ENCODE assay signal across 8 cellular contexts in the genomic region with DNA sequence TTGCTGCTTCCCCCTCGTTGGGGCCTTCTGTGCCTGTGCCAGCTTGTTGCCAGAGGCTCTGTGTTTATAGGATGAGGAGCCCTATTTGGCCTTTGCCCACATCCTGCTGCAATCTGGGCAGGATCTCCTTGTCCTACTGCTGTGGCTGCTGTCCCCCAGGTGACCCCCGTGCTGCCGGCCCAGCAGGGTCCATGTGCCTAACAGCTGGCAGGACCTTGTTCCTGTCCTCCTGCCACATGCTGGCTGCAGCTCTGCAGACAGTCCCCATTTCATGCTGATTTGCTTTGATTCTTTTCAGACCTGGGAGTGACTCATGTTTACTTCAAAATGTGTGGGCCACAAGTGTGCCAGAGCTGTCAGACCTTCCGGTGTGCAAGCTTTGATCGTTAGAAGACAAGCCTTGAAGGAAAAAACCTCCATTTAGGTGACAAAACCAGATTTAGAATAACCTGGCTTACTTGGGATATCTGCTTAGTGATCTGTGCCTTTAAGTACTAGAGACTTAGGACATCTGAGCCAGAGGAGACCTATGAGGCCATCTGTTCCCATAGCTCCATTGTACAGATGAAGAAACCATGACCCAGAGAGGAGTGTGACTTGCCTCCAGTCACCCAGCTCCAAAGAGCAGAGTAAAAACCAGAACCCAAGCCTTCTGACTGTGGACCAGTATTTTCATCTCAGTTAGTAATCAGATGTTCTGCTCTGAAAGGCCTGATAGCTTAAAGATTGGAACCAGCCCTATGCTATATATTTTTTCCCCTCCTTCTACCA. TPM values are rescaled to one million over a fixed set of nuclear protein-coding genes. Genes with fewer than 3 reads are reported as not detected.
DNase-seq lines count a peak whose midpoint lies in the region; ATAC-seq, FAIRE-seq and TF ChIP-seq lines count a peak whose summit lies in the region.

No MANE protein-coding gene starts in this region.

- CTCF ChIA-PET in GM12878 (lab: Yijun Ruan, JAX) (interaction anchor here (0.6 to 1.3 kb wide), 4 partner anchors 12 to 44 kb away, joined by 3 to 4 read pairs (median 3); no protein-coding TSS in a partner anchor), HepG2 (lab: Yijun Ruan, JAX; ENCODE audit: low intra/inter-chr PET ratio, low total read pairs) (no interaction called here)

- FAIRE-seq in GM12878 (lab: Jason Lieb, UNC) (no peak), HepG2 (lab: Jason Lieb, UNC) (no peak)

- H3K27me3 ChIP-seq in GM12878 (replicated peaks in 1 of 2; ENCODE audit: control insufficient read depth in 2 of 2, insufficient read depth in 2 of 2, low read length in 1 of 2), result no peaks in the 10 kb centered on the region; a peak in 1 of 4 replicates
- H3K27me3 ChIP-seq in HepG2 (ENCODE audit: control insufficient read depth in 1 of 2, insufficient read depth in 2 of 2, low read length in 2 of 2), result peaks cover 0 to 10% of the 10 kb centered on the region in 2 experiments; a peak in 2 of 5 replicates
- no peaks in the 10 kb centered on the region for H3K27me3 ChIP-seq in uterus

- no peak overlapping the region for H3K4me2 ChIP-seq in GM12878 (ENCODE audit: control insufficient read depth, insufficient read depth)
- no peak overlapping the region for H3K4me2 ChIP-seq in HepG2 (ENCODE audit: low read depth, low read length)

- TF ChIP-seq CTCF in GM12878 (IDR thresholded peaks at IDR 0.05 in 2 of 3, conservative IDR thresholded peaks at IDR 0.05 in 1 of 3; ENCODE audit: control insufficient read depth in 2 of 3, extremely low read depth in 1 of 3, insufficient read depth in 1 of 3, low read depth in 3 of 3, low read length in 3 of 3) (no peak), HepG2 (CRISPR knock-in tag; IDR thresholded peaks at IDR 0.05) (no peak), uterus (IDR thresholded peaks at IDR 0.05) (no peak)

- 25% methylated on average over 5 of the region's 5 CpGs for WGBS in GM12878 (ENCODE audit: insufficient coverage, insufficient replicate concordance, low lambda C conversion rate, missing lambda C conversion rate)
- 0% methylated on average over 4 of the region's 5 CpGs for WGBS in HepG2 (ENCODE audit: low lambda C conversion rate)

- in situ Hi-C loops in GM12878 (cut with MboI), result no loop called here
- in situ Hi-C loops in HepG2 (cut with HindIII; ENCODE audit: extremely low pct_ligation_motif_present, low pct_unique_long_range_greater_than_20kb), result no loop called here

- no peak overlapping the region for H3K27ac ChIP-seq in GM12878 (ENCODE audit: control insufficient read depth, insufficient read depth)
- H3K27ac ChIP-seq in HepG2 (ENCODE audit: extremely low read length, insufficient read depth, low read length), result no peak overlapping the region
- H3K27ac ChIP-seq in uterus, result peak overlapping the region; percentile 46 to 53

- no peak for TF ChIP-seq EP300 in GM12878 (IDR thresholded peaks at IDR 0.05; ENCODE audit: borderline replicate concordance in 1 of 2, control insufficient read depth in 1 of 2, low read depth in 2 of 2, low read length in 2 of 2)
- TF ChIP-seq EP300 in HepG2 (IDR thresholded peaks at IDR 0.05; ENCODE audit: low read depth in 2 of 2, low read length in 2 of 2), result no peak
- no peak for TF ChIP-seq EP300 in HepG2 (CRISPR knock-in tag; IDR thresholded peaks at IDR 0.05; ENCODE audit: borderline replicate concordance)

- H3K4me1 ChIP-seq in GM12878 (ENCODE audit: control insufficient read depth, insufficient read depth, low read length), result no peaks in the 10 kb centered on the region
- H3K4me1 ChIP-seq in HepG2 (ENCODE audit: insufficient read depth, low read length), result no peaks in the 10 kb centered on the region
- H3K4me1 ChIP-seq in uterus, result no peaks in the 10 kb centered on the region

- H4K20me1 ChIP-seq in GM12878 (ENCODE audit: control insufficient read depth, insufficient read depth), result no peaks in the 10 kb centered on the region; the same call in 1 of the 2 replicates
- H4K20me1 ChIP-seq in HepG2 (ENCODE audit: insufficient read depth, low read length), result no peaks in the 10 kb centered on the region

- ATAC-seq in GM12878, result peak; percentile 45
- no peak for ATAC-seq in HepG2
- ATAC-seq in HG03571 (IDR thresholded peaks at IDR 0.05; ENCODE audit: unreplicated experiment), result no peak
- no peak for ATAC-seq in HG02610 (IDR thresholded peaks at IDR 0.05; ENCODE audit: unreplicated experiment)

- POLR2A ChIA-PET in GM12878 (lab: Charles Lee), result no interaction called here
- POLR2A ChIA-PET in HepG2 (lab: Yijun Ruan, JAX), result no interaction called here

- SMC1A ChIA-PET in GM12878 (lab: Charles Lee; ENCODE audit: uncharacterized antibody, unreplicated experiment), result no interaction called here

- H3K9me3 ChIP-seq in GM12878 (replicated peaks; ENCODE audit: control insufficient read depth, insufficient read depth, low read length), result no peaks in the 10 kb centered on the region
- no peaks in the 10 kb centered on the region for H3K9me3 ChIP-seq in HepG2 (ENCODE audit: low read length)
- H3K9me3 ChIP-seq in uterus, result no peaks in the 10 kb centered on the region

- RAD21 ChIA-PET in GM12878 (lab: Charles Lee; ENCODE audit: unreplicated experiment), result no interaction called here

- H3K4me3 ChIP-seq in GM12878 (no peak overlapping the region), HepG2 (replicated peaks in 1 of 3; ENCODE audit: insufficient read depth in 1 of 3, low read depth in 2 of 3, low read length in 3 of 3) (no peak overlapping the region), uterus (no peak overlapping the region)

- TF ChIP-seq RAD21 in GM12878 (IDR thresholded peaks at IDR 0.05; ENCODE audit: insufficient read depth, low read depth, low read length), result no peak
- no peak for TF ChIP-seq RAD21 in HepG2 (CRISPR knock-in tag; IDR thresholded peaks at IDR 0.05)

- H3K36me3 ChIP-seq in GM12878 (ENCODE audit: control insufficient read depth in 2 of 2, insufficient read depth in 2 of 2, low read length in 1 of 2) (no peaks in the 10 kb centered on the region), HepG2 (replicated peaks in 1 of 2; ENCODE audit: control insufficient read depth in 1 of 2, insufficient read depth in 2 of 2, low read length in 2 of 2) (no peaks in the 10 kb centered on the region), uterus (no peaks in the 10 kb centered on the region)

- no TSS peak for BruUV-seq in GM12878 (replicated peaks; lab: Mats Ljungman, UMichigan)
- no TSS peak for BruUV-seq in HepG2 (replicated peaks; lab: Mats Ljungman, UMichigan)

- H2AFZ ChIP-seq in GM12878 (ENCODE audit: control insufficient read depth, low read depth, low read length) (no peak overlapping the region), HepG2 (ENCODE audit: low read length) (no peak overlapping the region)

- H3K9ac ChIP-seq in GM12878 (ENCODE audit: control insufficient read depth, insufficient read depth, low read length) (no peak overlapping the region), HepG2 (ENCODE audit: insufficient read depth, low read depth, low read length) (no peak overlapping the region)

- TF ChIP-seq POLR2A in GM12878 (IDR thresholded peaks at IDR 0.05; ENCODE audit: low read depth, low read length) (no peak), HepG2 (IDR thresholded peaks at IDR 0.05; ENCODE audit: insufficient read depth in 1 of 2, low read depth in 2 of 2, low read length in 2 of 2) (no peak), uterus (IDR thresholded peaks at IDR 0.05) (no peak)

- H3K79me2 ChIP-seq in GM12878 (ENCODE audit: control insufficient read depth, insufficient read depth, low read length) (no peaks in the 10 kb centered on the region), HepG2 (ENCODE audit: insufficient read depth, low read length) (no peaks in the 10 kb centered on the region)

- DNase-seq in activated T-cell treated with anti-CD3 and anti-CD28 coated beads for 1 hour (ENCODE audit: low read depth) (peak; percentile 22), activated T-cell treated with anti-CD3 and anti-CD28 coated beads for 4 hours (no peak), GM12878 (ENCODE audit: low read depth, low spot score) (no peak), HepG2 (ENCODE audit: low spot score) (peak; percentile 12), uterus (peak in 1 of 2 donors; percentile 29), NCI-H1694 (lab: John Stamatoyannopoulos, UW) (no peak)

- intact Hi-C loops in GM12878 (cut with micrococcal nuclease; ENCODE audit: unreplicated experiment), result no loop called here
- intact Hi-C loops in HepG2 (cut with micrococcal nuclease; ENCODE audit: unreplicated experiment), result no loop called here
- intact Hi-C loops in uterus (cut with DNase I; ENCODE audit: low total_unique reads), result no loop called here

RNA-seq across cellular contexts. Expression of gene NAV2, which starts 11.1 kb away (rescaled TPM):
- 13.9 and 16.8 TPM in 2 replicates for total RNA-seq in GM12878 (2013; cell fraction: nucleolus; rRNA removed)
- total RNA-seq in GM12878 (2014; rRNA removed) (0.49 and 0.79 TPM in 2 replicates), GM12878 (2014; rRNA removed; fragmentation: Illumina TruSeq; extraction: Trizol) (0.63 and 0.83 TPM in 2 replicates), GM12878 (2021) (6.1 and 6.5 TPM in 2 replicates), HepG2 (2016; rRNA removed; fragmentation: Illumina TruSeq; extraction: Trizol) (9.3 and 17.8 TPM in 2 replicates), uterus (10 to 100 TPM in 1 of 4 donors, 1 to 10 TPM in 3; 2.6 to 31.6 (median 5.7) TPM)
- polyA plus RNA-seq in GM12878 (2011; ENCODE audit: low read depth), result 0.68 TPM
- polyA plus RNA-seq in GM12878 (2011; rRNA removed) (1.2 and 2.3 TPM in 2 replicates), GM12878 (2014; fragmentation: Illumina TruSeq; extraction: Trizol) (1.5 and 1.7 TPM in 2 replicates), GM12878 (2014; fragmentation: Nextera tagmentation; extraction: Ambion mirVana) (under 1 TPM; 0.35 to 0.64 TPM), GM12878 (2014; rRNA removed) (1.3 and 1.5 TPM in 2 replicates), GM12878 (2016; fragmentation: Nextera tagmentation; extraction: Ambion mirVana) (1 to 10 TPM in 1 of 2 experiments, under 1 TPM in 1; 0.87 to 1.3 TPM), HepG2 (2011; rRNA removed) (31.8 and 34.6 TPM in 2 replicates)
- polyA plus RNA-seq in GM12878 (2011; cell fraction: cytosol; rRNA removed), result 1.8 and 2.4 TPM in 2 replicates
- polyA plus RNA-seq in GM12878 (2011; cell fraction: nucleus; rRNA removed), result 9.2 and 11.1 TPM in 2 replicates
- 0.70 and 1.6 TPM in 2 replicates for polyA plus RNA-seq in GM12878 (2012)
- polyA minus RNA-seq in GM12878 (2011; rRNA and poly(A)+ RNA removed), result 7.3 and 8.1 TPM in 2 replicates
- 4.5 and 7.2 TPM in 2 replicates for polyA minus RNA-seq in GM12878 (2011; cell fraction: cytosol; rRNA and poly(A)+ RNA removed)
- 11.5 and 25.4 TPM in 2 replicates for polyA minus RNA-seq in GM12878 (2011; cell fraction: nucleus; rRNA and poly(A)+ RNA removed)
- 1.8 and 2.1 TPM in 2 replicates for total RNA-seq in HepG2 (2016; cell fraction: cytosol; rRNA removed; fragmentation: Illumina TruSeq; extraction: Trizol; ENCODE audit: low read depth)
- total RNA-seq in HepG2 (2016; cell fraction: insoluble cytoplasmic fraction; rRNA removed; fragmentation: Illumina TruSeq; extraction: Trizol), result 7.9 and 14.7 TPM in 2 replicates
- 4.4 and 5.0 TPM in 2 replicates for total RNA-seq in HepG2 (2016; cell fraction: membrane; rRNA removed; fragmentation: Illumina TruSeq; extraction: Trizol)
- 16.8 and 17.5 TPM in 2 replicates for total RNA-seq in HepG2 (2016; cell fraction: nucleus; rRNA removed; fragmentation: Illumina TruSeq; extraction: Trizol)
- 14.2 and 15.5 TPM in 2 replicates for polyA plus RNA-seq in HepG2 (2011; cell fraction: cytosol; rRNA removed)
- 60.9 and 76.1 TPM in 2 replicates for polyA plus RNA-seq in HepG2 (2011; cell fraction: nucleus; rRNA removed)
- 17.0 and 25.6 TPM in 2 replicates for polyA plus RNA-seq in HepG2 (2012)
- 0.25 and 0.33 TPM in 2 replicates for polyA plus RNA-seq in HepG2 (2016; cell fraction: cytosol; fragmentation: Illumina TruSeq; extraction: Trizol; ENCODE audit: low read depth)
- 6.9 and 9.3 TPM in 2 replicates for polyA plus RNA-seq in HepG2 (2016; cell fraction: insoluble cytoplasmic fraction; fragmentation: Illumina TruSeq; extraction: Trizol; ENCODE audit: low read depth)
- 0.58 TPM in 2 replicates for polyA plus RNA-seq in HepG2 (2016; cell fraction: membrane; fragmentation: Illumina TruSeq; extraction: Trizol; ENCODE audit: low read depth)
- 14.5 and 14.6 TPM in 2 replicates for polyA plus RNA-seq in HepG2 (2016; cell fraction: nucleus; fragmentation: Illumina TruSeq; extraction: Trizol; ENCODE audit: insufficient read depth, low read depth)
- 11.5 and 103 TPM in 2 replicates for polyA minus RNA-seq in HepG2 (2011; rRNA and poly(A)+ RNA removed; ENCODE audit: low replicate concordance)
- polyA minus RNA-seq in HepG2 (2011; cell fraction: cytosol; rRNA and poly(A)+ RNA removed), result 39.2 and 39.5 TPM in 2 replicates
- 90.6 and 99.7 TPM in 2 replicates for polyA minus RNA-seq in HepG2 (2011; cell fraction: nucleus; rRNA and poly(A)+ RNA removed)

Comparison
In these comparisons a context has a peak if more than half of its experiments do, and no peak if none do; other contexts are left out.
1. DNase-seq: peak in activated T-cell treated with anti-CD3 and anti-CD28 coated beads for 1 hour (single experiment) and HepG2 (single experiment); none in activated T-cell treated with anti-CD3 and anti-CD28 coated beads for 4 hours (single experiment), GM12878 (single experiment) and NCI-H1694 (single experiment).
2. H3K27ac ChIP-seq: peak in uterus (2 of 2); none in GM12878 (single experiment) and HepG2 (single experiment).